27 cellular contexts compared by ENCODE assay signal in the genomic region with DNA sequence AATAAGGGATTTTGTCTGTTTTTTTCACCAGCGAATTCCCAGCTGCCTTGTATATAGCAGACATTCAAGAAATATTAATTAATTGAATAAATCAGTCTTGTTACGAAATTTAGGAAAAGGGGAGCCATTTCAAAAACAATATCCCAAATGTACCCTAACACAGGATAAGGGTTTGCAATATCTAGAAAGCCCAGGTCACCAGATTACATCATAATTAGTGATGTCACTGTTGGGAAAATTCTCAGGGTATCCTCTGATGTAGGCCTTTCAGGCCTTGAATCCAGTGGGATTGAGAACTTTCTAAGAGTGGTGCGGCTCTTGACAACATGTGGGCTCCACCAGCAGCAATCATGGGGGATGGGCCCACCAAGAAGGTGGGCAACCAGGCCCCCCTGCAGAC. TPM values are rescaled to one million over a fixed set of nuclear protein-coding genes. Genes with fewer than 3 reads are reported as not detected.
A peak's percentile ranks its signal among the peaks of the same experiment; 100 is the strongest.
DNase-seq lines count a peak whose midpoint lies in the region; ATAC-seq, FAIRE-seq and TF ChIP-seq lines count a peak whose summit lies in the region.
"Had no signal": no experiment of that assay in that cellular context is flagged by ENCODE, and none has a peak within 500 bp of the region (broad histone marks: within the 10 kb centered on the region; RNA-seq: fewer than 3 reads in every experiment).

A gene with protein sequence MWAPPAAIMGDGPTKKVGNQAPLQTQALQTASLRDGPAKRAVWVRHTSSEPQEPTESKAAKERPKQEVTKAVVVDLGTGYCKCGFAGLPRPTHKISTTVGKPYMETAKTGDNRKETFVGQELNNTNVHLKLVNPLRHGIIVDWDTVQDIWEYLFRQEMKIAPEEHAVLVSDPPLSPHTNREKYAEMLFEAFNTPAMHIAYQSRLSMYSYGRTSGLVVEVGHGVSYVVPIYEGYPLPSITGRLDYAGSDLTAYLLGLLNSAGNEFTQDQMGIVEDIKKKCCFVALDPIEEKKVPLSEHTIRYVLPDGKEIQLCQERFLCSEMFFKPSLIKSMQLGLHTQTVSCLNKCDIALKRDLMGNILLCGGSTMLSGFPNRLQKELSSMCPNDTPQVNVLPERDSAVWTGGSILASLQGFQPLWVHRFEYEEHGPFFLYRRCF (plus strand): TSS at position 270 of the 400 bp plus-strand sequence. CDS start 57 bp downstream, at position 327.

- 25% methylated on average over 3 of the region's 3 CpGs for WGBS in K562 (ENCODE audit: insufficient coverage, low coverage, missing lambda C conversion rate)

- no peaks in the 10 kb centered on the region for H3F3A ChIP-seq in neural progenitor cell (ENCODE audit: low read depth)

- H3K9me3 Mint-ChIP-seq in stimulated activated naive CD8-positive, alpha-beta T cell treated with anti-CD3 and anti-CD28 coated beads, Interleukin-15, Interleukin-2, amounts not matched to agents 100 ng/mL and 50 ng/mL, for 24 hours: no peaks in the 10 kb centered on the region
- H3K9me3 Mint-ChIP-seq in neural progenitor cell: no peaks in the 10 kb centered on the region
- H3K9me3 Mint-ChIP-seq: H9, HFFc6 had no signal

- no peaks in the 10 kb centered on the region for H3K4me1 ChIP-seq in K562 (replicated peaks in 1 of 2; ENCODE audit: control insufficient read depth in 2 of 2, insufficient read depth in 2 of 2, low read length in 2 of 2)
- H3K4me1 ChIP-seq in neural progenitor cell: no peaks in the 10 kb centered on the region
- no peaks in the 10 kb centered on the region for H3K4me1 ChIP-seq in upper lobe of right lung
- H3K4me1 ChIP-seq: A549 had no signal

- H2AFZ ChIP-seq in K562 (ENCODE audit: low read depth, low read length): no peak within 1 kb of the TSS
- H2AFZ ChIP-seq in neural progenitor cell (replicated peaks): no peak within 1 kb of the TSS

- H3K27ac ChIP-seq in K562 (ENCODE audit: extremely low read depth, low read depth, low read length) (no peak within 1 kb of the TSS), neural progenitor cell (no peak within 1 kb of the TSS), upper lobe of right lung (peak within 1 kb of the TSS; percentile 47)
- H3K27ac ChIP-seq: A549 had no signal

- TF ChIP-seq CTCF in K562 (IDR thresholded peaks at IDR 0.05 in 2 of 3, conservative IDR thresholded peaks at IDR 0.05 in 1 of 3; ENCODE audit: insufficient read depth in 2 of 3, low read depth in 1 of 3, low read length in 3 of 3) (no peak), neural progenitor cell (IDR thresholded peaks at IDR 0.05) (no peak), upper lobe of right lung (IDR thresholded peaks at IDR 0.05) (no peak)

- in situ Hi-C loops in K562 (cut with MboI): no loop called here

- no peaks in the 10 kb centered on the region for H3K79me2 ChIP-seq in K562 (ENCODE audit: control insufficient read depth, insufficient read depth, low read length)
- H3K79me2 ChIP-seq in neural progenitor cell (ENCODE audit: low read depth): no peaks in the 10 kb centered on the region

- H3K27me3 Mint-ChIP-seq in stimulated activated naive CD8-positive, alpha-beta T cell treated with anti-CD3 and anti-CD28 coated beads, Interleukin-15, Interleukin-2, amounts not matched to agents 100 ng/mL and 50 ng/mL, for 24 hours: no peaks in the 10 kb centered on the region
- H3K27me3 Mint-ChIP-seq in neural progenitor cell (ENCODE audit: insufficient read depth, low read depth): peaks cover 5% of the 10 kb centered on the region
- H3K27me3 Mint-ChIP-seq: CD4-positive, alpha-beta memory T cell had no signal

- H3K27me3 ChIP-seq in K562 (ENCODE audit: control insufficient read depth in 2 of 2, insufficient read depth in 2 of 2, low read length in 2 of 2): peaks cover 3 to 5% of the 10 kb centered on the region in 2 experiments; a peak in 2 of 5 replicates
- H3K27me3 ChIP-seq in neural progenitor cell: no peaks in the 10 kb centered on the region
- no peaks in the 10 kb centered on the region for H3K27me3 ChIP-seq in upper lobe of right lung

- H3K4me1 Mint-ChIP-seq in stimulated activated naive CD8-positive, alpha-beta T cell treated with anti-CD3 and anti-CD28 coated beads, Interleukin-15, Interleukin-2, amounts not matched to agents 100 ng/mL and 50 ng/mL, for 24 hours (ENCODE audit: low read depth): peaks cover 6% of the 10 kb centered on the region
- H3K4me1 Mint-ChIP-seq in neural progenitor cell: peaks cover 3% of the 10 kb centered on the region
- H3K4me1 Mint-ChIP-seq: CD4-positive, alpha-beta memory T cell; H9 had no signal

- peak within 1 kb of the TSS; percentile 46 for H3K27ac Mint-ChIP-seq in stimulated activated naive CD8-positive, alpha-beta T cell treated with anti-CD3 and anti-CD28 coated beads, Interleukin-15, Interleukin-2, amounts not matched to agents 100 ng/mL and 50 ng/mL, for 24 hours
- H3K27ac Mint-ChIP-seq in neural progenitor cell: peak within 1 kb of the TSS; percentile 4
- H3K27ac Mint-ChIP-seq: H9, HFFc6 had no signal

- BruUV-seq in K562 (replicated peaks; lab: Mats Ljungman, UMichigan): no TSS peak

- no peak for TF ChIP-seq RAD21 in K562 (CRISPR knock-in tag; conservative IDR thresholded peaks at IDR 0.05 in 1 of 2, IDR thresholded peaks at IDR 0.05 in 1 of 2)

- no peak for DNase-seq in stimulated activated naive CD8-positive, alpha-beta T cell treated with anti-CD3 and anti-CD28 coated beads, Interleukin-15, Interleukin-2, amounts not matched to agents 100 U/mL and 50 U/mL, for 24 hours
- DNase-seq in K562 (ENCODE audit: extremely low read depth in 1 of 4, low spot score in 3 of 4) (no peak), neural progenitor cell (ENCODE audit: low spot score) (no peak), upper lobe of right lung (no peak), NCI-H524 (lab: John Stamatoyannopoulos, UW) (no peak), mucosa of gallbladder (ENCODE audit: low spot score) (no peak)
- DNase-seq: 8988T; ACHN; C1 segment of cervical spinal cord; Calu3; CD4-positive, alpha-beta memory T cell; COR-L47; DMS53; DMS79 treated with DMSO at 0.1 percent for 48 hours; GF-D8; H9; HFFc6 had no signal

- no peaks in the 10 kb centered on the region for H4K20me1 ChIP-seq in K562 (replicated peaks; ENCODE audit: control insufficient read depth, insufficient read depth, low read length)
- no peaks in the 10 kb centered on the region for H4K20me1 ChIP-seq in neural progenitor cell (ENCODE audit: low read depth)

- CTCF ChIA-PET in K562 (lab: Yijun Ruan, JAX; ENCODE audit: low intra/inter-chr PET ratio): no interaction called here

- intact Hi-C loops in K562 (cut with micrococcal nuclease) (no loop called here), upper lobe of right lung (cut with DNase I) (no loop called here)

- no peak for TF ChIP-seq POLR2A in K562 (conservative IDR thresholded peaks at IDR 0.05)

- H3K9me1 ChIP-seq in K562 (ENCODE audit: control insufficient read depth, insufficient read depth, low read length): no peaks in the 10 kb centered on the region

- TF ChIP-seq EP300 in K562 (IDR thresholded peaks at IDR 0.05; ENCODE audit: low read length): no peak

- H3K9ac ChIP-seq in K562 (ENCODE audit: insufficient read depth in 1 of 2, low read depth in 2 of 2, low read length in 2 of 2) (no peak within 1 kb of the TSS), neural progenitor cell (no peak within 1 kb of the TSS)

- H3K9me3 ChIP-seq in K562 (replicated peaks; ENCODE audit: control insufficient read depth, insufficient read depth, low read depth, low read length): no peaks in the 10 kb centered on the region
- no peaks in the 10 kb centered on the region for H3K9me3 ChIP-seq in neural progenitor cell (ENCODE audit: low read depth)
- H3K9me3 ChIP-seq in upper lobe of right lung: no peaks in the 10 kb centered on the region
- H3K9me3 ChIP-seq: A549 had no signal

- H3K36me3 ChIP-seq in K562 (ENCODE audit: control insufficient read depth, insufficient read depth, low read length): no peaks in the 10 kb centered on the region
- H3K36me3 ChIP-seq in neural progenitor cell: no peaks in the 10 kb centered on the region
- H3K36me3 ChIP-seq in upper lobe of right lung: no peaks in the 10 kb centered on the region

- no peak within 1 kb of the TSS for H3K4me3 ChIP-seq in K562
- H3K4me3 ChIP-seq in neural progenitor cell: no peak within 1 kb of the TSS
- no peak within 1 kb of the TSS for H3K4me3 ChIP-seq in upper lobe of right lung
- H3K4me3 ChIP-seq: A549 had no signal

- no peak within 1 kb of the TSS for H3K4me3 Mint-ChIP-seq in stimulated activated naive CD8-positive, alpha-beta T cell treated with anti-CD3 and anti-CD28 coated beads, Interleukin-15, Interleukin-2, amounts not matched to agents 100 ng/mL and 50 ng/mL, for 24 hours
- H3K4me3 Mint-ChIP-seq in neural progenitor cell: no peak within 1 kb of the TSS
- H3K4me3 Mint-ChIP-seq: CD4-positive, alpha-beta memory T cell; H9; HFFc6 had no signal

- FAIRE-seq in K562 (lab: Jason Lieb, UNC): no peak
- FAIRE-seq: A549, GM12891, GM18507 had no signal

- ATAC-seq in stimulated activated naive CD8-positive, alpha-beta T cell treated with anti-CD3 and anti-CD28 coated beads, Interleukin-15, Interleukin-2, amounts not matched to agents 100 U/mL and 50 U/mL, for 24 hours: no peak
- ATAC-seq in K562: no peak
- no peak for ATAC-seq in upper lobe of right lung
- no peak for ATAC-seq in GM21717 (IDR thresholded peaks at IDR 0.05; ENCODE audit: unreplicated experiment)
- ATAC-seq: A549, HCT116 had no signal

- peaks cover under 1% of the 10 kb centered on the region for H3K36me3 Mint-ChIP-seq in stimulated activated naive CD8-positive, alpha-beta T cell treated with anti-CD3 and anti-CD28 coated beads, Interleukin-15, Interleukin-2, amounts not matched to agents 100 ng/mL and 50 ng/mL, for 24 hours (ENCODE audit: low read depth)
- H3K36me3 Mint-ChIP-seq in neural progenitor cell: no peaks in the 10 kb centered on the region

- POLR2A ChIA-PET in K562 (lab: Yijun Ruan, JAX): no interaction called here

- no peak within 1 kb of the TSS for H3K4me2 ChIP-seq in K562 (ENCODE audit: insufficient read depth, low read length)
- H3K4me2 ChIP-seq in neural progenitor cell: no peak within 1 kb of the TSS
- H3K4me2 ChIP-seq: A549 had no signal

RNA-seq across cellular contexts. Expression of the gene that starts here (rescaled TPM):
- total RNA-seq in K562 (2011; cell fraction: chromatin; rRNA removed; ENCODE audit: low replicate concordance): not detected in 2 replicates
- not detected in 2 replicates for total RNA-seq in K562 (2011; cell fraction: nucleolus; rRNA removed)
- total RNA-seq in K562 (2011; cell fraction: nucleoplasm; rRNA removed): not detected in 2 replicates
- not detected in 2 replicates for total RNA-seq in K562 (2014; rRNA removed)
- not detected in 2 replicates for total RNA-seq in K562 (2014; rRNA removed; fragmentation: Illumina TruSeq; extraction: Trizol)
- total RNA-seq in K562 (2015; rRNA removed; fragmentation: Illumina TruSeq; extraction: Trizol): not detected in 2 replicates
- total RNA-seq in K562 (2021): not detected in 2 replicates
- not detected in 2 replicates for polyA plus RNA-seq in K562 (2011; rRNA removed)
- not detected in 2 replicates for polyA plus RNA-seq in K562 (2011; cell fraction: cytosol; rRNA removed)
- not detected in 2 replicates for polyA plus RNA-seq in K562 (2011; cell fraction: nucleus; rRNA removed)
- not detected in 2 replicates for polyA plus RNA-seq in K562 (2012)
- not detected in 2 replicates for polyA plus RNA-seq in K562 (2014; fragmentation: Illumina TruSeq; extraction: Trizol)
- not detected for polyA plus RNA-seq in K562 (2014; fragmentation: Nextera tagmentation; extraction: Ambion mirVana)
- not detected in 2 replicates for polyA plus RNA-seq in K562 (2014; rRNA removed)
- not detected in 2 replicates for polyA minus RNA-seq in K562 (2011; rRNA and poly(A)+ RNA removed)
- polyA minus RNA-seq in K562 (2011; cell fraction: cytosol; rRNA and poly(A)+ RNA removed): not detected in 2 replicates
- not detected in 2 replicates for polyA minus RNA-seq in K562 (2011; cell fraction: nucleus; rRNA and poly(A)+ RNA removed)
- not detected in 2 replicates for total RNA-seq in neural progenitor cell (ENCODE audit: low replicate concordance)
- total RNA-seq in upper lobe of right lung: not detected
- not detected for total RNA-seq in mucosa of gallbladder
- total RNA-seq: Calu3; CD4-positive, alpha-beta memory T cell; Daoy; G401; H4; H9; HFFc6 had no signal
- polyA plus RNA-seq: A549; BJ; CD4-positive, alpha-beta memory T cell had no signal
